In genomic region chr11:5476184-5476819, GRCh38 we compare ENCODE assay signal across 1 cellular context.
A peak's percentile ranks its signal among the peaks of the same experiment; 100 is the strongest.
TF ChIP-seq lines count a peak whose summit lies in the region.

No MANE protein-coding gene starts in this region.

TF ChIP-seq in H1, 55 proteins besides CTCF, POLR2A, EP300 and RAD21:
- TF ChIP-seq CHD1 (IDR thresholded peaks at IDR 0.05; ENCODE audit: low read depth, low read length) (no peak), TEAD4 (IDR thresholded peaks at IDR 0.05; ENCODE audit: low read depth, low read length) (0 out of 2 replicates have a peak, but pooled peaks have one; percentile 20)
